ENCODE assay signal across 2 cellular contexts in the genomic region with DNA sequence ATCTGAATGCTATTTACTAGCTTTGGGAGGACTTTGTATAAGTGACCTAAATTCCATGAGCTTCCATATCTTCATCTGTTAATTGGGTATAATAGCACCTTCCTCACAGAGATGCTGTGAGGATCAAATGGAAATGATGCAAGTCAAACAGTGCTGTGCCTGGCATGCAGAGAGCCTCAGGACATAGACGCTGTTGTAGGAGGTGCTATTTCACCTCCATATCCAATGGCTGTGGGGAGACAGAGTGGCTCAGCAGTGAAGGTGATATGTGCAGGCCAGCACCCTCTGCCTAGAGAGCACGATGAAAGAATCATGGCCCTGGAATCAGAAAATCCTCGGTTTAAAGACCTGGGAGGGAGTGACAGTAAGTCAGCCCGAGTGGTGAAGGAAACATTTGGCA.
TF ChIP-seq lines count a peak whose summit lies in the region.

No MANE protein-coding gene starts in this region.

TF ChIP-seq in GM23338, 12 proteins besides CTCF, POLR2A, EP300 and RAD21 (continues in another document):
- TF ChIP-seq STAT1 (IDR thresholded peaks at IDR 0.05; ENCODE audit: unreplicated experiment), result no peak
- no peak for TF ChIP-seq ZNF331 (CRISPR knock-in tag; IDR thresholded peaks at IDR 0.05; ENCODE audit: low read depth)
- no peak for TF ChIP-seq POLR2AphosphoS5 (IDR thresholded peaks at IDR 0.05; ENCODE audit: low read depth)
- no peak for TF ChIP-seq NANOG (IDR thresholded peaks at IDR 0.05; ENCODE audit: borderline replicate concordance)
- TF ChIP-seq ZNF114 (CRISPR knock-in tag; IDR thresholded peaks at IDR 0.05), result no peak
- TF ChIP-seq, protein P1, sequence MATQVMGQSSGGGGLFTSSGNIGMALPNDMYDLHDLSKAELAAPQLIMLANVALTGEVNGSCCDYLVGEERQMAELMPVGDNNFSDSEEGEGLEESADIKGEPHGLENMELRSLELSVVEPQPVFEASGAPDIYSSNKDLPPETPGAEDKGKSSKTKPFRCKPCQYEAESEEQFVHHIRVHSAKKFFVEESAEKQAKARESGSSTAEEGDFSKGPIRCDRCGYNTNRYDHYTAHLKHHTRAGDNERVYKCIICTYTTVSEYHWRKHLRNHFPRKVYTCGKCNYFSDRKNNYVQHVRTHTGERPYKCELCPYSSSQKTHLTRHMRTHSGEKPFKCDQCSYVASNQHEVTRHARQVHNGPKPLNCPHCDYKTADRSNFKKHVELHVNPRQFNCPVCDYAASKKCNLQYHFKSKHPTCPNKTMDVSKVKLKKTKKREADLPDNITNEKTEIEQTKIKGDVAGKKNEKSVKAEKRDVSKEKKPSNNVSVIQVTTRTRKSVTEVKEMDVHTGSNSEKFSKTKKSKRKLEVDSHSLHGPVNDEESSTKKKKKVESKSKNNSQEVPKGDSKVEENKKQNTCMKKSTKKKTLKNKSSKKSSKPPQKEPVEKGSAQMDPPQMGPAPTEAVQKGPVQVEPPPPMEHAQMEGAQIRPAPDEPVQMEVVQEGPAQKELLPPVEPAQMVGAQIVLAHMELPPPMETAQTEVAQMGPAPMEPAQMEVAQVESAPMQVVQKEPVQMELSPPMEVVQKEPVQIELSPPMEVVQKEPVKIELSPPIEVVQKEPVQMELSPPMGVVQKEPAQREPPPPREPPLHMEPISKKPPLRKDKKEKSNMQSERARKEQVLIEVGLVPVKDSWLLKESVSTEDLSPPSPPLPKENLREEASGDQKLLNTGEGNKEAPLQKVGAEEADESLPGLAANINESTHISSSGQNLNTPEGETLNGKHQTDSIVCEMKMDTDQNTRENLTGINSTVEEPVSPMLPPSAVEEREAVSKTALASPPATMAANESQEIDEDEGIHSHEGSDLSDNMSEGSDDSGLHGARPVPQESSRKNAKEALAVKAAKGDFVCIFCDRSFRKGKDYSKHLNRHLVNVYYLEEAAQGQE (IDR thresholded peaks at IDR 0.05; ENCODE audit: unreplicated experiment), result no peak
- TF ChIP-seq CREB1 (CRISPR knock-in tag; IDR thresholded peaks at IDR 0.05; ENCODE audit: low read depth), result no peak
- TF ChIP-seq EZH2 (IDR thresholded peaks at IDR 0.05; ENCODE audit: low read depth, unreplicated experiment), result no peak
- TF ChIP-seq, protein P2, sequence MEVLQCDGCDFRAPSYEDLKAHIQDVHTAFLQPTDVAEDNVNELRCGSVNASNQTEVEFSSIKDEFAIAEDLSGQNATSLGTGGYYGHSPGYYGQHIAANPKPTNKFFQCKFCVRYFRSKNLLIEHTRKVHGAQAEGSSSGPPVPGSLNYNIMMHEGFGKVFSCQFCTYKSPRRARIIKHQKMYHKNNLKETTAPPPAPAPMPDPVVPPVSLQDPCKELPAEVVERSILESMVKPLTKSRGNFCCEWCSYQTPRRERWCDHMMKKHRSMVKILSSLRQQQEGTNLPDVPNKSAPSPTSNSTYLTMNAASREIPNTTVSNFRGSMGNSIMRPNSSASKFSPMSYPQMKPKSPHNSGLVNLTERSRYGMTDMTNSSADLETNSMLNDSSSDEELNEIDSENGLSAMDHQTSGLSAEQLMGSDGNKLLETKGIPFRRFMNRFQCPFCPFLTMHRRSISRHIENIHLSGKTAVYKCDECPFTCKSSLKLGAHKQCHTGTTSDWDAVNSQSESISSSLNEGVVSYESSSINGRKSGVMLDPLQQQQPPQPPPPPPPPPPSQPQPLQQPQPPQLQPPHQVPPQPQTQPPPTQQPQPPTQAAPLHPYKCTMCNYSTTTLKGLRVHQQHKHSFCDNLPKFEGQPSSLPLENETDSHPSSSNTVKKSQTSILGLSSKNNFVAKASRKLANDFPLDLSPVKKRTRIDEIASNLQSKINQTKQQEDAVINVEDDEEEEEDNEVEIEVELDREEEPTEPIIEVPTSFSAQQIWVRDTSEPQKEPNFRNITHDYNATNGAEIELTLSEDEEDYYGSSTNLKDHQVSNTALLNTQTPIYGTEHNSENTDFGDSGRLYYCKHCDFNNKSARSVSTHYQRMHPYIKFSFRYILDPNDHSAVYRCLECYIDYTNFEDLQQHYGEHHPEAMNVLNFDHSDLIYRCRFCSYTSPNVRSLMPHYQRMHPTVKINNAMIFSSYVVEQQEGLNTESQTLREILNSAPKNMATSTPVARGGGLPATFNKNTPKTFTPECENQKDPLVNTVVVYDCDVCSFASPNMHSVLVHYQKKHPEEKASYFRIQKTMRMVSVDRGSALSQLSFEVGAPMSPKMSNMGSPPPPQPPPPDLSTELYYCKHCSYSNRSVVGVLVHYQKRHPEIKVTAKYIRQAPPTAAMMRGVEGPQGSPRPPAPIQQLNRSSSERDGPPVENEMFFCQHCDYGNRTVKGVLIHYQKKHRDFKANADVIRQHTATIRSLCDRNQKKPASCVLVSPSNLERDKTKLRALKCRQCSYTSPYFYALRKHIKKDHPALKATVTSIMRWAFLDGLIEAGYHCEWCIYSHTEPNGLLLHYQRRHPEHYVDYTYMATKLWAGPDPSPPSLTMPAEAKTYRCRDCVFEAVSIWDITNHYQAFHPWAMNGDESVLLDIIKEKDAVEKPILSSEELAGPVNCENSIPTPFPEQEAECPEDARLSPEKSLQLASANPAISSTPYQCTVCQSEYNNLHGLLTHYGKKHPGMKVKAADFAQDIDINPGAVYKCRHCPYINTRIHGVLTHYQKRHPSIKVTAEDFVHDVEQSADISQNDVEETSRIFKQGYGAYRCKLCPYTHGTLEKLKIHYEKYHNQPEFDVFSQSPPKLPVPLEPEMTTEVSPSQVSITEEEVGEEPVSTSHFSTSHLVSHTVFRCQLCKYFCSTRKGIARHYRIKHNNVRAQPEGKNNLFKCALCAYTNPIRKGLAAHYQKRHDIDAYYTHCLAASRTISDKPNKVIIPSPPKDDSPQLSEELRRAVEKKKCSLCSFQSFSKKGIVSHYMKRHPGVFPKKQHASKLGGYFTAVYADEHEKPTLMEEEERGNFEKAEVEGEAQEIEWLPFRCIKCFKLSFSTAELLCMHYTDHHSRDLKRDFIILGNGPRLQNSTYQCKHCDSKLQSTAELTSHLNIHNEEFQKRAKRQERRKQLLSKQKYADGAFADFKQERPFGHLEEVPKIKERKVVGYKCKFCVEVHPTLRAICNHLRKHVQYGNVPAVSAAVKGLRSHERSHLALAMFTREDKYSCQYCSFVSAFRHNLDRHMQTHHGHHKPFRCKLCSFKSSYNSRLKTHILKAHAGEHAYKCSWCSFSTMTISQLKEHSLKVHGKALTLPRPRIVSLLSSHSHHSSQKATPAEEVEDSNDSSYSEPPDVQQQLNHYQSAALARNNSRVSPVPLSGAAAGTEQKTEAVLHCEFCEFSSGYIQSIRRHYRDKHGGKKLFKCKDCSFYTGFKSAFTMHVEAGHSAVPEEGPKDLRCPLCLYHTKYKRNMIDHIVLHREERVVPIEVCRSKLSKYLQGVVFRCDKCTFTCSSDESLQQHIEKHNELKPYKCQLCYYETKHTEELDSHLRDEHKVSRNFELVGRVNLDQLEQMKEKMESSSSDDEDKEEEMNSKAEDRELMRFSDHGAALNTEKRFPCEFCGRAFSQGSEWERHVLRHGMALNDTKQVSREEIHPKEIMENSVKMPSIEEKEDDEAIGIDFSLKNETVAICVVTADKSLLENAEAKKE (CRISPR knock-in tag; IDR thresholded peaks at IDR 0.05), result no peak
- TF ChIP-seq, protein P3, sequence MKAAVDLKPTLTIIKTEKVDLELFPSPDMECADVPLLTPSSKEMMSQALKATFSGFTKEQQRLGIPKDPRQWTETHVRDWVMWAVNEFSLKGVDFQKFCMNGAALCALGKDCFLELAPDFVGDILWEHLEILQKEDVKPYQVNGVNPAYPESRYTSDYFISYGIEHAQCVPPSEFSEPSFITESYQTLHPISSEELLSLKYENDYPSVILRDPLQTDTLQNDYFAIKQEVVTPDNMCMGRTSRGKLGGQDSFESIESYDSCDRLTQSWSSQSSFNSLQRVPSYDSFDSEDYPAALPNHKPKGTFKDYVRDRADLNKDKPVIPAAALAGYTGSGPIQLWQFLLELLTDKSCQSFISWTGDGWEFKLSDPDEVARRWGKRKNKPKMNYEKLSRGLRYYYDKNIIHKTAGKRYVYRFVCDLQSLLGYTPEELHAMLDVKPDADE (IDR thresholded peaks at IDR 0.05), result no peak

TF ChIP-seq in H1, 55 proteins besides CTCF, POLR2A, EP300 and RAD21:
- TF ChIP-seq BCL11A (IDR thresholded peaks at IDR 0.05; ENCODE audit: low read depth in 2 of 2, low read length in 2 of 2) (no peak), TEAD4 (IDR thresholded peaks at IDR 0.05; ENCODE audit: low read depth, low read length) (no peak), YY1 (IDR thresholded peaks at IDR 0.05; ENCODE audit: low read depth, low read length) (no peak), ZNF274 (IDR thresholded peaks at IDR 0.05; ENCODE audit: borderline replicate concordance, extremely low read depth, low read length) (no peak), CBX8 (IDR thresholded peaks at IDR 0.05; ENCODE audit: borderline replicate concordance, low read depth, low read length) (no peak), EGR1 (IDR thresholded peaks at IDR 0.05; ENCODE audit: borderline replicate concordance, low read depth, low read length) (no peak), POU5F1 (IDR thresholded peaks at IDR 0.05; ENCODE audit: low read depth, low read length) (no peak), CBX5 (IDR thresholded peaks at IDR 0.05; ENCODE audit: low read depth, low read length) (no peak), GTF2F1 (IDR thresholded peaks at IDR 0.05; ENCODE audit: borderline replicate concordance, low read depth, low read length) (no peak), JUN (IDR thresholded peaks at IDR 0.05; ENCODE audit: low read depth, low read length) (no peak), HDAC6 (IDR thresholded peaks at IDR 0.05; ENCODE audit: low read depth, low read length) (no peak), SAP30 (IDR thresholded peaks at IDR 0.05; ENCODE audit: insufficient read depth, insufficient replicate concordance, low read length) (no peak), CREB1 (IDR thresholded peaks at IDR 0.05) (no peak), POLR2AphosphoS5 (IDR thresholded peaks at IDR 0.05; ENCODE audit: low read depth, low read length) (no peak), SRF (IDR thresholded peaks at IDR 0.05; ENCODE audit: low read depth, low read length) (no peak)
- TF ChIP-seq, protein P4, sequence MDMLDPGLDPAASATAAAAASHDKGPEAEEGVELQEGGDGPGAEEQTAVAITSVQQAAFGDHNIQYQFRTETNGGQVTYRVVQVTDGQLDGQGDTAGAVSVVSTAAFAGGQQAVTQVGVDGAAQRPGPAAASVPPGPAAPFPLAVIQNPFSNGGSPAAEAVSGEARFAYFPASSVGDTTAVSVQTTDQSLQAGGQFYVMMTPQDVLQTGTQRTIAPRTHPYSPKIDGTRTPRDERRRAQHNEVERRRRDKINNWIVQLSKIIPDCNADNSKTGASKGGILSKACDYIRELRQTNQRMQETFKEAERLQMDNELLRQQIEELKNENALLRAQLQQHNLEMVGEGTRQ (IDR thresholded peaks at IDR 0.05; ENCODE audit: low read length), result no peak
- TF ChIP-seq, protein P5, sequence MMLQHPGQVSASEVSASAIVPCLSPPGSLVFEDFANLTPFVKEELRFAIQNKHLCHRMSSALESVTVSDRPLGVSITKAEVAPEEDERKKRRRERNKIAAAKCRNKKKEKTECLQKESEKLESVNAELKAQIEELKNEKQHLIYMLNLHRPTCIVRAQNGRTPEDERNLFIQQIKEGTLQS (IDR thresholded peaks at IDR 0.05; ENCODE audit: insufficient read depth, low read depth, low read length), result no peak
- TF ChIP-seq, protein P6, sequence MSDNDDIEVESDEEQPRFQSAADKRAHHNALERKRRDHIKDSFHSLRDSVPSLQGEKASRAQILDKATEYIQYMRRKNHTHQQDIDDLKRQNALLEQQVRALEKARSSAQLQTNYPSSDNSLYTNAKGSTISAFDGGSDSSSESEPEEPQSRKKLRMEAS (IDR thresholded peaks at IDR 0.05), result no peak
- TF ChIP-seq, protein P7, sequence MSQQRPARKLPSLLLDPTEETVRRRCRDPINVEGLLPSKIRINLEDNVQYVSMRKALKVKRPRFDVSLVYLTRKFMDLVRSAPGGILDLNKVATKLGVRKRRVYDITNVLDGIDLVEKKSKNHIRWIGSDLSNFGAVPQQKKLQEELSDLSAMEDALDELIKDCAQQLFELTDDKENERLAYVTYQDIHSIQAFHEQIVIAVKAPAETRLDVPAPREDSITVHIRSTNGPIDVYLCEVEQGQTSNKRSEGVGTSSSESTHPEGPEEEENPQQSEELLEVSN (IDR thresholded peaks at IDR 0.05), result no peak
